ENCODE assay signal across 8 cellular contexts in genomic region chr9:14271078-14271673, GRCh38. TPM values are rescaled to one million over a fixed set of nuclear protein-coding genes. Genes with fewer than 3 reads are reported as not detected.
A peak's percentile ranks its signal among the peaks of the same experiment; 100 is the strongest.
DNase-seq lines count a peak whose midpoint lies in the region; ATAC-seq, FAIRE-seq and TF ChIP-seq lines count a peak whose summit lies in the region.

No MANE protein-coding gene starts in this region.

- H3K27ac ChIP-seq in PC-3 (ENCODE audit: low read length) = no peak overlapping the region
- no peak overlapping the region for H3K27ac ChIP-seq in effector memory CD4-positive, alpha-beta T cell (ENCODE audit: insufficient read depth, low read length, poor library complexity, severe bottlenecking)

- no peaks in the 10 kb centered on the region for H3K36me3 ChIP-seq in PC-3 (ENCODE audit: low read depth, low read length)
- no peaks in the 10 kb centered on the region for H3K36me3 ChIP-seq in effector memory CD4-positive, alpha-beta T cell (ENCODE audit: control insufficient read depth, insufficient read depth, low read length)

- peaks cover 58% of the 10 kb centered on the region for H3K79me2 ChIP-seq in PC-3 (ENCODE audit: low read length)

- ATAC-seq in PC-3 = peak; percentile 54
- no peak for ATAC-seq in HG02763 (IDR thresholded peaks at IDR 0.05; ENCODE audit: unreplicated experiment)

- no peak overlapping the region for H3K9ac ChIP-seq in PC-3 (ENCODE audit: low read length)

- no peak overlapping the region for H2AFZ ChIP-seq in PC-3 (ENCODE audit: low read length)

- POLR2A ChIA-PET in PC-3 (lab: Charles Lee; ENCODE audit: unreplicated experiment) = no interaction called here

- no peaks in the 10 kb centered on the region for H3F3A ChIP-seq in PC-3 (ENCODE audit: low read length, unreplicated experiment)

- peak overlapping the region; percentile 33; the same call in 1 of the 2 replicates for H3K4me2 ChIP-seq in PC-3 (ENCODE audit: low read length)

- intact Hi-C loops in PC-3 (cut with micrococcal nuclease) = no loop called here

- DNase-seq in H54 (ENCODE audit: insufficient read length, low spot score) (no peak), PC-3 (peak; percentile 51), fibroblast of villous mesenchyme (ENCODE audit: low read depth) (peak; percentile 88), pons (ENCODE audit: low spot score) (peak; percentile 77), DMS53 (lab: John Stamatoyannopoulos, UW) (no peak), GM12892 (ENCODE audit: insufficient read length) (no peak)
- no peak for DNase-seq in effector memory CD4-positive, alpha-beta T cell

- peaks cover 4% of the 10 kb centered on the region; the same call in 1 of the 2 replicates for H4K20me1 ChIP-seq in PC-3 (ENCODE audit: low read length)

- TF ChIP-seq POLR2A in H54 (IDR thresholded peaks at IDR 0.05; ENCODE audit: low read depth, low read length) = no peak
- TF ChIP-seq POLR2A in GM12892 (IDR thresholded peaks at IDR 0.05; ENCODE audit: low read depth, low read length) = no peak

- no peaks in the 10 kb centered on the region for H3K9me2 ChIP-seq in PC-3 (replicated peaks; ENCODE audit: low read length)

- CTCF ChIA-PET in PC-3 (lab: Charles Lee) = no interaction called here

- no peaks in the 10 kb centered on the region for H3K9me3 ChIP-seq in PC-3 (ENCODE audit: low read length)
- H3K9me3 ChIP-seq in effector memory CD4-positive, alpha-beta T cell (ENCODE audit: control insufficient read depth, low read length) = no peaks in the 10 kb centered on the region

- no TSS peak for BruUV-seq in PC-3 (replicated peaks; lab: Mats Ljungman, UMichigan)

- no peak overlapping the region for H3K4me3 ChIP-seq in PC-3 (ENCODE audit: low read length)
- no peak overlapping the region for H3K4me3 ChIP-seq in fibroblast of villous mesenchyme (ENCODE audit: low read depth, low read length)
- no peak overlapping the region for H3K4me3 ChIP-seq in effector memory CD4-positive, alpha-beta T cell (ENCODE audit: insufficient read depth, low read depth, low read length, poor library complexity, severe bottlenecking)

- peak; percentile 87 for FAIRE-seq in H54 (lab: Jason Lieb, UNC)
- no peak for FAIRE-seq in GM12892 (lab: Jason Lieb, UNC)

- no peak for TF ChIP-seq CTCF in PC-3 (conservative IDR thresholded peaks at IDR 0.05; ENCODE audit: low read depth, low read length)
- no peak for TF ChIP-seq CTCF in fibroblast of villous mesenchyme (IDR thresholded peaks at IDR 0.05; ENCODE audit: insufficient read depth, low read depth, low read length)

- H3K4me1 ChIP-seq in PC-3 (ENCODE audit: insufficient read depth, low read length) = peaks cover 14% of the 10 kb centered on the region
- no peaks in the 10 kb centered on the region for H3K4me1 ChIP-seq in effector memory CD4-positive, alpha-beta T cell (ENCODE audit: control insufficient read depth, insufficient read depth, low read length, poor library complexity, severe bottlenecking)

- no peaks in the 10 kb centered on the region for H3K27me3 ChIP-seq in PC-3 (ENCODE audit: low read length)
- H3K27me3 ChIP-seq in effector memory CD4-positive, alpha-beta T cell (replicated peaks; ENCODE audit: control insufficient read depth, insufficient read depth, low read length, poor library complexity, severe bottlenecking) = no peaks in the 10 kb centered on the region

RNA-seq across cellular contexts. Expression of gene NFIB, which starts 42.8 kb away (rescaled TPM):
- 18.6 and 25.3 TPM in 2 replicates for total RNA-seq in PC-3 (2014; rRNA removed)
- total RNA-seq in fibroblast of villous mesenchyme = 5.8 and 12.1 TPM in 2 replicates
- not detected for polyA plus RNA-seq in GM12892 (2012; ENCODE audit: missing spikeins)

Comparison
In these comparisons a context has a peak if more than half of its experiments do, and no peak if none do; other contexts are left out.
1. DNase-seq: peak in PC-3 (single experiment), fibroblast of villous mesenchyme (single experiment) and pons (single experiment); none in H54 (single experiment), DMS53 (single experiment), GM12892 (single experiment) and effector memory CD4-positive, alpha-beta T cell (0 of 3).